In genomic region chr2:144249035-144249637, GRCh38 we compare ENCODE assay signal across 14 cellular contexts.
A peak's percentile ranks its signal among the peaks of the same experiment; 100 is the strongest.
DNase-seq lines count a peak whose midpoint lies in the region; ATAC-seq lines count a peak whose summit lies in the region.
"Had no signal": no experiment of that assay in that cellular context is flagged by ENCODE, and none has a peak within 500 bp of the region (broad histone marks: within the 10 kb centered on the region; RNA-seq: fewer than 3 reads in every experiment).

No MANE protein-coding gene starts in this region.

- no peaks in the 10 kb centered on the region for H3K27me3 Mint-ChIP-seq in activated CD4-positive, alpha-beta T cell treated with anti-CD3 and anti-CD28 coated beads, Interleukin-2, amount 10 ng/mL, durations not matched to agents 24 days and 14 days
- no peaks in the 10 kb centered on the region for H3K27me3 Mint-ChIP-seq in T-helper 17 cell
- H3K27me3 Mint-ChIP-seq: activated naive CD8-positive, alpha-beta T cell treated with anti-CD3 and anti-CD28 coated beads, Interleukin-2, amount 10 ng/mL, durations not matched to agents 7 days and 5 days had no signal

- H3K4me3 Mint-ChIP-seq in activated CD4-positive, alpha-beta T cell treated with anti-CD3 and anti-CD28 coated beads, Interleukin-2, amount 10 ng/mL, durations not matched to agents 24 days and 14 days = no peak overlapping the region
- no peak overlapping the region for H3K4me3 Mint-ChIP-seq in T-helper 17 cell
- H3K4me3 Mint-ChIP-seq: activated naive CD8-positive, alpha-beta T cell treated with anti-CD3 and anti-CD28 coated beads, Interleukin-2, amount 10 ng/mL, durations not matched to agents 7 days and 5 days had no signal

- peaks cover 19% of the 10 kb centered on the region for H3K36me3 Mint-ChIP-seq in activated CD4-positive, alpha-beta T cell treated with anti-CD3 and anti-CD28 coated beads, Interleukin-2, amount 10 ng/mL, durations not matched to agents 24 days and 14 days (ENCODE audit: low read depth)
- peaks cover 4% of the 10 kb centered on the region for H3K36me3 Mint-ChIP-seq in T-helper 17 cell (ENCODE audit: low read depth)

- peak overlapping the region; percentile 15 for H3K27ac Mint-ChIP-seq in activated CD4-positive, alpha-beta T cell treated with anti-CD3 and anti-CD28 coated beads, Interleukin-2, amount 10 ng/mL, durations not matched to agents 24 days and 14 days
- H3K27ac Mint-ChIP-seq in T-helper 17 cell = peak overlapping the region; percentile 56
- H3K27ac Mint-ChIP-seq: activated naive CD8-positive, alpha-beta T cell treated with anti-CD3 and anti-CD28 coated beads, Interleukin-2, amount 10 ng/mL, durations not matched to agents 7 days and 5 days had no signal

- H3K9me3 Mint-ChIP-seq in activated CD4-positive, alpha-beta T cell treated with anti-CD3 and anti-CD28 coated beads, Interleukin-2, amount 10 ng/mL, durations not matched to agents 24 days and 14 days = peaks cover 8% of the 10 kb centered on the region

- H3K4me1 Mint-ChIP-seq in activated CD4-positive, alpha-beta T cell treated with anti-CD3 and anti-CD28 coated beads, Interleukin-2, amount 10 ng/mL, durations not matched to agents 24 days and 14 days = peaks cover 9% of the 10 kb centered on the region
- H3K4me1 Mint-ChIP-seq in T-helper 17 cell = peaks cover 2% of the 10 kb centered on the region

- ATAC-seq in GM21717 (IDR thresholded peaks at IDR 0.05; ENCODE audit: unreplicated experiment) (peak; percentile 58), T-helper 17 cell (no peak), HG03025 (IDR thresholded peaks at IDR 0.05; ENCODE audit: low FRiP score, unreplicated experiment) (no peak)
- ATAC-seq: A549 had no signal

- intact Hi-C loops in activated CD4-positive, alpha-beta T cell treated with anti-CD3 and anti-CD28 coated beads, Interleukin-2, amount 10 ng/mL, durations not matched to agents 24 days and 14 days (cut with micrococcal nuclease) = no loop called here

- H3K9me3 ChIP-seq in T-helper 17 cell (ENCODE audit: control insufficient read depth, low read length, poor library complexity, severe bottlenecking) = no peaks in the 10 kb centered on the region

- no peak for DNase-seq in activated CD4-positive, alpha-beta T cell treated with anti-CD3 and anti-CD28 coated beads, Interleukin-2, amount 10 ng/mL, durations not matched to agents 24 days and 14 days
- no peak for DNase-seq in activated CD4-positive, alpha-beta T cell treated with anti-CD3 and anti-CD28 coated beads, Interleukin-2, amount 50 U/mL, for 48 hours
- no peak for DNase-seq in T-helper 17 cell
- DNase-seq in myocyte (ENCODE audit: low read depth) = peak; percentile 42
- DNase-seq in NOMO-1 (lab: John Stamatoyannopoulos, UW; ENCODE audit: unreplicated experiment in 2 of 2) = no peak
- DNase-seq in central memory CD4-positive, alpha-beta T cell = no peak
- DNase-seq: activated CD4-positive, alpha-beta T cell treated with anti-CD3 and anti-CD28 coated beads for 4 hours; activated naive CD8-positive, alpha-beta T cell treated with anti-CD3 and anti-CD28 coated beads, Interleukin-2, amount 10 ng/mL, durations not matched to agents 7 days and 5 days; DMS153; NCI-H524 treated with DMSO at 0.1 percent for 48 hours; posterior cingulate gyrus had no signal
